16 cellular contexts compared by ENCODE assay signal in the genomic region with DNA sequence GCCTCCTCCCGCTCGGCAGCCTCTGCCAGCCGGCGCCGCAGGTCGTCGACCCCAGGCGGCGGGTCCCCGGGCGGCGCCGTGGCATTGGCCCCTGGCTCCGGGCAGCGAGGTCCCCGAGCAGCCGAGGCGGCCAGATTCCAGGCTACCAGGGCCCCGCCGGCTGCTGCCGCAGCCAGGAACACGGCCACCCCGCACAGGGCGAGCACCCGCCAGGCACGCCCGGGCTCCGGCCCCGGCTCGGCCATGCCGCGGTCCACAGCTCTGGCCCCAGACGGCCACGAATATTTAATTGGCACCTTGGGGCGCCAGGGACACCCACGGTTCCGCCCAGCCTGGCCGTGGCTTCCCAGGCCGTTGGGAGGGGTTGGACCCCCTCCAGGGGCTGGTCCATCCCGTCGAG. TPM values are rescaled to one million over a fixed set of nuclear protein-coding genes. Genes with fewer than 3 reads are reported as not detected.
DNase-seq lines count a peak whose midpoint lies in the region; ATAC-seq and TF ChIP-seq lines count a peak whose summit lies in the region.
"Had no signal": no experiment of that assay in that cellular context is flagged by ENCODE, and none has a peak within 500 bp of the region (broad histone marks: within the 10 kb centered on the region; RNA-seq: fewer than 3 reads in every experiment).

A gene with protein sequence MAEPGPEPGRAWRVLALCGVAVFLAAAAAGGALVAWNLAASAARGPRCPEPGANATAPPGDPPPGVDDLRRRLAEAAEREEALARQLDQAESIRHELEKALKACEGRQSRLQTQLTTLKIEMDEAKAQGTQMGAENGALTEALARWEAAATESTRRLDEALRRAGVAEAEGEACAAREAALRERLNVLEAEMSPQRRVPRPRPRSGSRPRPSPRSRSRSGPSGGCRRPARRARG (minus strand): TSS at position 283 of the 400 bp plus-strand sequence. CDS start 38 bp downstream, at position 245.

- H3K4me3 ChIP-seq in Karpas-422 (ENCODE audit: low read length), result no peak within 1 kb of the TSS
- H3K4me3 ChIP-seq: suprapubic skin had no signal

- no peak within 1 kb of the TSS for H3K27ac Mint-ChIP-seq in CD4-positive, alpha-beta T cell
- H3K27ac Mint-ChIP-seq in T-helper 17 cell (no peak within 1 kb of the TSS), mesothelial cell of epicardium (no peak within 1 kb of the TSS)

- no peak within 1 kb of the TSS for H3K9ac ChIP-seq in Karpas-422 (ENCODE audit: low read length)

- peak; percentile 8 for DNase-seq in AG20443 (ENCODE audit: low spot score)
- no peak for DNase-seq in CD4-positive, alpha-beta T cell
- no peak for DNase-seq in T-helper 17 cell
- no peak for DNase-seq in mesothelial cell of epicardium (ENCODE audit: low spot score in 2 of 2, unreplicated experiment in 2 of 2)
- no peak for DNase-seq in left colon
- no peak for DNase-seq in Karpas-422
- DNase-seq in mesenteric fat pad (ENCODE audit: low spot score), result no peak
- DNase-seq: activated CD4-positive, alpha-beta T cell treated with anti-CD3 and anti-CD28 coated beads for 4 hours; activated naive CD4-positive, alpha-beta T cell; BE2C; EL; immature natural killer cell; posterior cingulate gyrus had no signal

- H3K27me3 ChIP-seq in CD4-positive, alpha-beta T cell (ENCODE audit: control insufficient read depth, insufficient read depth, low read length), result no peaks in the 10 kb centered on the region
- no peaks in the 10 kb centered on the region for H3K27me3 ChIP-seq in Karpas-422 (ENCODE audit: low read length)

- 0 out of 2 replicates have a peak, but pooled peaks cover 2% of the 10 kb centered on the region for H3K36me3 ChIP-seq in Karpas-422 (ENCODE audit: insufficient read depth, low read length)
- H3K36me3 ChIP-seq: BE2C, suprapubic skin had no signal

- no peak for ATAC-seq in CD4-positive, alpha-beta T cell (ENCODE audit: poor library complexity)
- no peak for ATAC-seq in T-helper 17 cell
- ATAC-seq in left colon, result no peak

- H3K36me3 Mint-ChIP-seq in CD4-positive, alpha-beta T cell (ENCODE audit: low read depth), result no peaks in the 10 kb centered on the region
- no peaks in the 10 kb centered on the region for H3K36me3 Mint-ChIP-seq in T-helper 17 cell (ENCODE audit: low read depth)
- peaks cover 5% of the 10 kb centered on the region for H3K36me3 Mint-ChIP-seq in mesothelial cell of epicardium
- H3K36me3 Mint-ChIP-seq: immature natural killer cell had no signal

- H3K9me3 ChIP-seq in CD4-positive, alpha-beta T cell (ENCODE audit: control insufficient read depth, low read length), result no peaks in the 10 kb centered on the region
- H3K9me3 ChIP-seq in T-helper 17 cell (ENCODE audit: control insufficient read depth, low read length, poor library complexity, severe bottlenecking) (no peaks in the 10 kb centered on the region), Karpas-422 (ENCODE audit: low read length) (no peaks in the 10 kb centered on the region)
- H3K9me3 ChIP-seq: BE2C, suprapubic skin had no signal

- H3K9me3 Mint-ChIP-seq in CD4-positive, alpha-beta T cell, result no peaks in the 10 kb centered on the region
- H3K9me3 Mint-ChIP-seq in mesothelial cell of epicardium, result peaks cover 4% of the 10 kb centered on the region
- H3K9me3 Mint-ChIP-seq: immature natural killer cell had no signal

- H3K4me2 ChIP-seq in Karpas-422 (ENCODE audit: low read depth, low read length, poor library complexity, severe bottlenecking), result no peak within 1 kb of the TSS

- peaks cover 23% of the 10 kb centered on the region for H3K4me1 Mint-ChIP-seq in CD4-positive, alpha-beta T cell (ENCODE audit: low read depth)
- H3K4me1 Mint-ChIP-seq in T-helper 17 cell (peaks cover 12% of the 10 kb centered on the region), mesothelial cell of epicardium (peaks cover 13% of the 10 kb centered on the region)

- POLR2A ChIA-PET in CD4-positive, alpha-beta T cell (lab: Charles Lee), result interaction anchor here (1.1 kb wide), 1 partner anchor 11 kb away, joined by 3 read pairs; no protein-coding TSS in a partner anchor

- H3K9me2 ChIP-seq in Karpas-422 (replicated peaks; ENCODE audit: insufficient read depth, low read length), result no peaks in the 10 kb centered on the region

- H3K79me2 ChIP-seq in Karpas-422 (ENCODE audit: low read length), result no peaks in the 10 kb centered on the region

- TF ChIP-seq CTCF in CD4-positive, alpha-beta T cell (IDR thresholded peaks at IDR 0.05), result no peak
- TF ChIP-seq CTCF in mesothelial cell of epicardium (IDR thresholded peaks at IDR 0.05; ENCODE audit: unreplicated experiment), result no peak

- H2AFZ ChIP-seq in Karpas-422 (ENCODE audit: low read length), result no peak within 1 kb of the TSS

- no peaks in the 10 kb centered on the region for H3K27me3 Mint-ChIP-seq in CD4-positive, alpha-beta T cell
- H3K27me3 Mint-ChIP-seq in T-helper 17 cell, result no peaks in the 10 kb centered on the region
- H3K27me3 Mint-ChIP-seq in mesothelial cell of epicardium (ENCODE audit: low read depth), result peaks cover 13% of the 10 kb centered on the region

- intact Hi-C loops in CD4-positive, alpha-beta T cell (cut with DNase I, micrococcal nuclease), result loop anchor here in 1 of 2 experiments (5.0 kb wide), 1 partner anchor 73 kb away; no protein-coding TSS in a partner anchor
- intact Hi-C loops in left colon (cut with DNase I, micrococcal nuclease), result loop anchor here in 1 of 2 donors (10.0 kb wide), 1 partner anchor 71 kb away; a partner anchor contains a TSS

- CTCF ChIA-PET in CD4-positive, alpha-beta T cell (lab: Charles Lee), result no interaction called here

- H4K20me1 ChIP-seq in Karpas-422 (ENCODE audit: insufficient read depth, low read depth, low read length), result no peaks in the 10 kb centered on the region

- peaks cover 9% of the 10 kb centered on the region for H3K4me1 ChIP-seq in Karpas-422 (ENCODE audit: low read length)
- H3K4me1 ChIP-seq: BE2C had no signal

- peak within 1 kb of the TSS; percentile 54 for H3K4me3 Mint-ChIP-seq in CD4-positive, alpha-beta T cell
- H3K4me3 Mint-ChIP-seq in T-helper 17 cell (peak within 1 kb of the TSS; percentile 73), mesothelial cell of epicardium (no peak within 1 kb of the TSS)

- no peak within 1 kb of the TSS for H3K27ac ChIP-seq in CD4-positive, alpha-beta T cell (ENCODE audit: low read depth, low read length)
- no peak within 1 kb of the TSS for H3K27ac ChIP-seq in Karpas-422 (ENCODE audit: low read length)
- H3K27ac ChIP-seq: suprapubic skin had no signal

RNA-seq across cellular contexts. Expression of the gene that starts here (rescaled TPM):
- not detected for total RNA-seq in CD4-positive, alpha-beta T cell
- total RNA-seq in T-helper 17 cell (under 1 TPM in 1 of 2 donors, not detected in 1; 0.44 TPM), mesothelial cell of epicardium (8.7 to 11.9 TPM (median 10.9 TPM) in 3 replicates), left colon (under 1 TPM; 0.40 to 0.50 TPM), mesenteric fat pad (0.87 TPM)
- total RNA-seq in Karpas-422 (2014; rRNA removed; shearing (Covaris generic); ENCODE audit: low replicate concordance), result 4.1 and 9.3 TPM in 2 replicates
- total RNA-seq: chondrocyte, glomerular endothelial cell, suprapubic skin had no signal
